Comparison of ENCODE assay signal across 11 cellular contexts in genomic region chr2:237290249-237290648, GRCh38.
DNase-seq lines count a peak whose midpoint lies in the region; ATAC-seq and TF ChIP-seq lines count a peak whose summit lies in the region.
"Had no signal": no experiment of that assay in that cellular context is flagged by ENCODE, and none has a peak within 500 bp of the region (broad histone marks: within the 10 kb centered on the region; RNA-seq: fewer than 3 reads in every experiment).

No MANE protein-coding gene starts in this region.

- H2AFZ ChIP-seq in neuronal stem cell (ENCODE audit: low read length): no peak overlapping the region

- peak overlapping the region; percentile 75 for H3K18ac ChIP-seq in neuronal stem cell (ENCODE audit: low read length)

- H3K36me3 ChIP-seq in neuronal stem cell (replicated peaks in 1 of 2; ENCODE audit: control insufficient read depth in 2 of 2, insufficient read depth in 2 of 2, low read length in 2 of 2) (no peaks in the 10 kb centered on the region), vagina (no peaks in the 10 kb centered on the region)

- H2BK12ac ChIP-seq in neuronal stem cell (ENCODE audit: low read length): no peak overlapping the region

- TF ChIP-seq POLR2A in vagina (IDR thresholded peaks at IDR 0.05): no peak

- no peaks in the 10 kb centered on the region for H3K9me3 ChIP-seq in neuronal stem cell (replicated peaks in 1 of 2; ENCODE audit: control insufficient read depth in 2 of 2, insufficient read depth in 1 of 2, low read depth in 1 of 2, low read length in 2 of 2)
- H3K9me3 ChIP-seq in vagina: no peaks in the 10 kb centered on the region

- no peak for ATAC-seq in GM18858 (IDR thresholded peaks at IDR 0.05; ENCODE audit: unreplicated experiment)

- H3K27ac ChIP-seq in neuronal stem cell (replicated peaks; ENCODE audit: low read length): no peak overlapping the region
- H3K27ac ChIP-seq in vagina: peak overlapping the region; percentile 79
- H3K27ac ChIP-seq: KMS-11 had no signal

- peak overlapping the region; percentile 55 for H4K8ac ChIP-seq in neuronal stem cell (ENCODE audit: low read depth, low read length)

- no peak overlapping the region for H2BK15ac ChIP-seq in neuronal stem cell (ENCODE audit: low read length)

- H3K4me1 Mint-ChIP-seq in activated CD4-positive, alpha-beta T cell treated with anti-CD3 and anti-CD28 coated beads, Interleukin-2, amount 10 ng/mL, durations not matched to agents 24 days and 14 days: peaks cover 4% of the 10 kb centered on the region

- no CpG with 5 or more reads among the region's 12 CpGs for WGBS in neuronal stem cell (ENCODE audit: extremely low coverage in 2 of 2, insufficient read length in 2 of 2, insufficient replicate concordance in 1 of 2), 2 donors

- H4K91ac ChIP-seq in neuronal stem cell (ENCODE audit: low read depth, low read length, poor library complexity): no peak overlapping the region

- intact Hi-C loops in vagina (cut with DNase I): no loop called here
- intact Hi-C loops in activated CD4-positive, alpha-beta T cell treated with anti-CD3 and anti-CD28 coated beads, Interleukin-2, amount 10 ng/mL, durations not matched to agents 24 days and 14 days (cut with micrococcal nuclease): loop anchor here (10.0 kb wide), 1 partner anchor 185 kb away; no protein-coding TSS in a partner anchor

- no peak overlapping the region for H3K23ac ChIP-seq in neuronal stem cell (ENCODE audit: low read depth, low read length, poor library complexity)

- no peaks in the 10 kb centered on the region for H3K9me3 Mint-ChIP-seq in activated CD4-positive, alpha-beta T cell treated with anti-CD3 and anti-CD28 coated beads, Interleukin-2, amount 10 ng/mL, durations not matched to agents 24 days and 14 days

- H3K4me3 ChIP-seq in neuronal stem cell (ENCODE audit: low read length in 2 of 2) (no peak overlapping the region), vagina (no peak overlapping the region)

- H2AK5ac ChIP-seq in neuronal stem cell (ENCODE audit: low read depth, low read length): no peak overlapping the region

- H3K4me2 ChIP-seq in neuronal stem cell (ENCODE audit: insufficient read depth, low read length, poor library complexity, severe bottlenecking): no peak overlapping the region
- H3K4me2 ChIP-seq: KMS-11 had no signal

- H3K4me1 ChIP-seq in neuronal stem cell (ENCODE audit: control insufficient read depth in 2 of 2, insufficient read depth in 1 of 2, low read depth in 1 of 2, low read length in 2 of 2) (no peaks in the 10 kb centered on the region), vagina (peaks cover 23% of the 10 kb centered on the region)

- H3K79me1 ChIP-seq in neuronal stem cell (ENCODE audit: low read depth, low read length): no peaks in the 10 kb centered on the region

- H3K4ac ChIP-seq in neuronal stem cell (ENCODE audit: low read length): no peak overlapping the region

- peak; percentile 11 for DNase-seq in activated CD4-positive, alpha-beta T cell treated with anti-CD3 and anti-CD28 coated beads for 48 hours
- no peak for DNase-seq in activated CD4-positive, alpha-beta T cell treated with anti-CD3 and anti-CD28 coated beads, Interleukin-2, amount 50 U/mL, for 1 hour
- DNase-seq in fibroblast of the conjunctiva (ENCODE audit: low read depth) (peak; percentile 57), neuronal stem cell (ENCODE audit: low spot score) (no peak), vagina (ENCODE audit: extremely low spot score in 2 of 2) (peak in 1 of 2 donors; percentile 94), HPDE6-E6E7 (ENCODE audit: extremely low spot score) (no peak)
- no peak for DNase-seq in activated CD4-positive, alpha-beta T cell treated with anti-CD3 and anti-CD28 coated beads, Interleukin-2, amount 10 ng/mL, durations not matched to agents 24 days and 14 days
- DNase-seq: ACHN, NCI-H82 had no signal

- H3K27me3 ChIP-seq in neuronal stem cell (ENCODE audit: control insufficient read depth in 3 of 3, insufficient read depth in 3 of 3, low read depth in 1 of 3, low read length in 3 of 3): no peaks in the 10 kb centered on the region
- H3K27me3 ChIP-seq in vagina: no peaks in the 10 kb centered on the region

- no peak overlapping the region for H2BK120ac ChIP-seq in neuronal stem cell (ENCODE audit: low read depth, low read length)

- no peak overlapping the region for H3K9ac ChIP-seq in neuronal stem cell (ENCODE audit: low read depth, low read length, poor library complexity)
- H3K9ac ChIP-seq: KMS-11 had no signal

- no peak overlapping the region for H3K27ac Mint-ChIP-seq in activated CD4-positive, alpha-beta T cell treated with anti-CD3 and anti-CD28 coated beads, Interleukin-2, amount 10 ng/mL, durations not matched to agents 24 days and 14 days

- peaks cover 27% of the 10 kb centered on the region for H3K27me3 Mint-ChIP-seq in activated CD4-positive, alpha-beta T cell treated with anti-CD3 and anti-CD28 coated beads, Interleukin-2, amount 10 ng/mL, durations not matched to agents 24 days and 14 days

- no peak overlapping the region for H2BK5ac ChIP-seq in neuronal stem cell (ENCODE audit: low read length)

- TF ChIP-seq CTCF in vagina (IDR thresholded peaks at IDR 0.05): no peak

- H3K4me3 Mint-ChIP-seq in activated CD4-positive, alpha-beta T cell treated with anti-CD3 and anti-CD28 coated beads, Interleukin-2, amount 10 ng/mL, durations not matched to agents 24 days and 14 days: no peak overlapping the region

- H3K14ac ChIP-seq in neuronal stem cell (ENCODE audit: low read length): no peak overlapping the region

- H3K36me3 Mint-ChIP-seq in activated CD4-positive, alpha-beta T cell treated with anti-CD3 and anti-CD28 coated beads, Interleukin-2, amount 10 ng/mL, durations not matched to agents 24 days and 14 days (ENCODE audit: low read depth): no peaks in the 10 kb centered on the region

Comparison
In these comparisons a context has a peak if more than half of its experiments do, and no peak if none do; other contexts are left out.
1. DNase-seq: peak in activated CD4-positive, alpha-beta T cell treated with anti-CD3 and anti-CD28 coated beads for 48 hours (single experiment) and fibroblast of the conjunctiva (single experiment); none in activated CD4-positive, alpha-beta T cell treated with anti-CD3 and anti-CD28 coated beads, Interleukin-2, amount 50 U/mL, for 1 hour (single experiment), neuronal stem cell (single experiment), HPDE6-E6E7 (single experiment) and activated CD4-positive, alpha-beta T cell treated with anti-CD3 and anti-CD28 coated beads, Interleukin-2, amount 10 ng/mL, durations not matched to agents 24 days and 14 days (single experiment).